In genomic region chr17:879546-879945, GRCh38 we compare ENCODE assay signal across 8 cellular contexts.
DNase-seq lines count a peak whose midpoint lies in the region; ATAC-seq, FAIRE-seq and TF ChIP-seq lines count a peak whose summit lies in the region.

No MANE protein-coding gene starts in this region.

- H3K4me1 ChIP-seq in BLaER1 (peaks cover 95% of the 10 kb centered on the region), sigmoid colon (peaks cover 0 to 67% (median 60%) of the 10 kb centered on the region in 4 donors)

- TF ChIP-seq EP300 in sigmoid colon (IDR thresholded peaks at IDR 0.05) = no peak

- intact Hi-C loops in left ventricle myocardium superior (cut with micrococcal nuclease) (no loop called here), sigmoid colon (cut with DNase I) (no loop called here)

- H3K4me3 ChIP-seq in BLaER1 = no peak overlapping the region
- H3K4me3 ChIP-seq in sigmoid colon = no peak overlapping the region

- FAIRE-seq in HTR-8/SVneo (lab: Jason Lieb, UNC) = no peak

- 25 to 32% methylated on average over 16 of the region's 16 CpGs for WGBS in sigmoid colon, 2 donors

- peaks cover 6% of the 10 kb centered on the region; the same call in 1 of the 2 replicates for H3K9me3 ChIP-seq in BLaER1
- no peaks in the 10 kb centered on the region for H3K9me3 ChIP-seq in sigmoid colon

- H3K27me3 ChIP-seq in BLaER1 (no peaks in the 10 kb centered on the region), sigmoid colon (no peaks in the 10 kb centered on the region)

- TF ChIP-seq POLR2A in sigmoid colon (IDR thresholded peaks at IDR 0.05) = no peak

- peaks cover 64% of the 10 kb centered on the region for H4K20me1 ChIP-seq in BLaER1

- peak overlapping the region; percentile 38; the same call in 1 of the 2 replicates for H3K9ac ChIP-seq in BLaER1

- H3K27ac ChIP-seq in BLaER1 (peak overlapping the region; percentile 53), sigmoid colon (peak overlapping the region; percentile 80 to 90 (median 87))

- DNase-seq in HTR-8/SVneo (ENCODE audit: insufficient read length, low spot score) (peak; percentile 63), SKM-1 (lab: John Stamatoyannopoulos, UW; ENCODE audit: unreplicated experiment) (peak; percentile 9), left ventricle myocardium superior (peak; percentile 79), sigmoid colon (peak; percentile 86), SHP77 treated with DMSO at 0.1 percent for 48 hours (lab: John Stamatoyannopoulos, UW) (no peak)
- DNase-seq in activated naive CD8-positive, alpha-beta T cell treated with anti-CD3 and anti-CD28 coated beads, Interleukin-2, amount 50 U/mL, for 16 hours (ENCODE audit: low read depth, low spot score) = peak; percentile 13

- peak overlapping the region; percentile 74 for H3K4me2 ChIP-seq in BLaER1

- H3K36me3 ChIP-seq in BLaER1 (peaks cover 32% of the 10 kb centered on the region), sigmoid colon (no peaks in the 10 kb centered on the region)

- TF ChIP-seq CTCF in sigmoid colon (IDR thresholded peaks at IDR 0.05) = peak in 3 of 4 experiments; percentile 28 to 37 (median 36)

- ATAC-seq in left ventricle myocardium superior = peak; percentile 56
- no peak for ATAC-seq in HG02970 (IDR thresholded peaks at IDR 0.05; ENCODE audit: low FRiP score, unreplicated experiment)
